19 cellular contexts compared by ENCODE assay signal in genomic region chr7:135333196-135333595, GRCh38.
DNase-seq lines count a peak whose midpoint lies in the region; ATAC-seq and TF ChIP-seq lines count a peak whose summit lies in the region.
"Had no signal": no experiment of that assay in that cellular context is flagged by ENCODE, and none has a peak within 500 bp of the region (broad histone marks: within the 10 kb centered on the region; RNA-seq: fewer than 3 reads in every experiment).

No MANE protein-coding gene starts in this region.

- H2BK12ac ChIP-seq in mesenchymal stem cell (ENCODE audit: low read length in 2 of 2), result no peak overlapping the region

- H3K36me3 ChIP-seq in mesenchymal stem cell (ENCODE audit: control insufficient read depth in 1 of 2, insufficient read depth in 2 of 2, low read depth in 1 of 2, low read length in 2 of 2), result no peaks in the 10 kb centered on the region
- H3K36me3 ChIP-seq: spleen had no signal

- H3K18ac ChIP-seq in mesenchymal stem cell (ENCODE audit: low read depth in 1 of 2, low read length in 2 of 2), result no peak overlapping the region

- no peak overlapping the region for H2AK5ac ChIP-seq in mesenchymal stem cell (ENCODE audit: low read length, severe bottlenecking)

- no peak for ATAC-seq in HG03159 (IDR thresholded peaks at IDR 0.05; ENCODE audit: unreplicated experiment)
- ATAC-seq: natural killer cell had no signal

- H2BK120ac ChIP-seq in mesenchymal stem cell (ENCODE audit: low read depth, low read length), result no peak overlapping the region

- H4K91ac ChIP-seq in mesenchymal stem cell (ENCODE audit: low read length), result no peak overlapping the region

- no peak overlapping the region for H3K23ac ChIP-seq in mesenchymal stem cell (ENCODE audit: low read length in 2 of 2)

- peak overlapping the region; percentile 45 for H3K27ac ChIP-seq in RWPE1
- H3K27ac ChIP-seq in mesenchymal stem cell (ENCODE audit: low read length, poor library complexity, severe bottlenecking), result no peak overlapping the region
- H3K27ac ChIP-seq: BLaER1 treated with 17β-estradiol and CSF1 and Interleukin-3, amounts not matched to agents 10 nM and 100 nM; psoas muscle; spleen had no signal

- no peak overlapping the region for H3K9ac ChIP-seq in mesenchymal stem cell (ENCODE audit: low read length)
- H3K9ac ChIP-seq: BLaER1 treated with 17β-estradiol and CSF1 and Interleukin-3, amounts not matched to agents 10 nM and 100 nM had no signal

- 93% methylated on average over 1 of the region's 1 CpG for WGBS in mesenchymal stem cell

- POLR2A ChIA-PET in RWPE1 (lab: Yijun Ruan, JAX; ENCODE audit: low non-redundant PET), result no interaction called here

- H3K4me3 ChIP-seq in fibroblast of the aortic adventitia (ENCODE audit: low read depth, low read length) (no peak overlapping the region), mesenchymal stem cell (ENCODE audit: insufficient read depth in 1 of 2, low read depth in 1 of 2, low read length in 2 of 2) (no peak overlapping the region)
- H3K4me3 ChIP-seq: BLaER1 treated with 17β-estradiol and CSF1 and Interleukin-3, amounts not matched to agents 10 nM and 100 nM; psoas muscle; spleen had no signal

- TF ChIP-seq CTCF in RWPE1 (conservative IDR thresholded peaks at IDR 0.05; ENCODE audit: low read depth), result no peak
- no peak for TF ChIP-seq CTCF in fibroblast of the aortic adventitia (IDR thresholded peaks at IDR 0.05; ENCODE audit: insufficient read depth, low read length)

- H4K8ac ChIP-seq in mesenchymal stem cell (ENCODE audit: low read length), result no peak overlapping the region

- H3K27me3 ChIP-seq in mesenchymal stem cell (ENCODE audit: control insufficient read depth in 1 of 2, insufficient read depth in 1 of 2, low read length in 2 of 2), result peaks cover 16 to 18% of the 10 kb centered on the region in 2 experiments
- H3K27me3 ChIP-seq: BLaER1 treated with 17β-estradiol and CSF1 and Interleukin-3, amounts not matched to agents 10 nM and 100 nM; spleen had no signal

- H2BK5ac ChIP-seq in mesenchymal stem cell (ENCODE audit: low read depth, low read length, poor library complexity, severe bottlenecking), result no peak overlapping the region

- H3K9me3 ChIP-seq in mesenchymal stem cell (ENCODE audit: control insufficient read depth, low read length), result no peaks in the 10 kb centered on the region
- H3K9me3 ChIP-seq: psoas muscle, spleen had no signal

- H3K4ac ChIP-seq in mesenchymal stem cell (ENCODE audit: low read depth in 1 of 2, low read length in 2 of 2), result no peak overlapping the region

- CTCF ChIA-PET in RWPE1 (lab: Yijun Ruan, JAX), result no interaction called here

- no peak overlapping the region for H2BK15ac ChIP-seq in mesenchymal stem cell (ENCODE audit: low read depth, poor library complexity, severe bottlenecking)

- H3K4me2 ChIP-seq in mesenchymal stem cell (ENCODE audit: low read length, poor library complexity, severe bottlenecking), result no peak overlapping the region
- H3K4me2 ChIP-seq: BLaER1 treated with 17β-estradiol and CSF1 and Interleukin-3, amounts not matched to agents 10 nM and 100 nM had no signal

- no peak overlapping the region for H2AFZ ChIP-seq in mesenchymal stem cell (ENCODE audit: low read depth, low read length)

- H3K79me1 ChIP-seq in mesenchymal stem cell (replicated peaks; ENCODE audit: low read length, poor library complexity, severe bottlenecking), result no peaks in the 10 kb centered on the region

- H3K4me1 ChIP-seq in mesenchymal stem cell (ENCODE audit: control insufficient read depth, insufficient read depth, low read depth, low read length), result peaks cover 2% of the 10 kb centered on the region
- H3K4me1 ChIP-seq: psoas muscle, spleen had no signal

- peak; percentile 24 for DNase-seq in DMS79 treated with DMSO at 0.1 percent for 48 hours (lab: John Stamatoyannopoulos, UW)
- no peak for DNase-seq in DMS79 (lab: John Stamatoyannopoulos, UW)
- peak; percentile 24 for DNase-seq in ELF-1 (ENCODE audit: low read depth, low spot score)
- peak; percentile 60 for DNase-seq in RWPE1 (ENCODE audit: low spot score)
- peak; percentile 35 for DNase-seq in fibroblast of the aortic adventitia (ENCODE audit: low read depth)
- no peak for DNase-seq in stimulated activated naive CD4-positive, alpha-beta T cell (lab: John Stamatoyannopoulos, UW)
- no peak for DNase-seq in mesenchymal stem cell
- DNase-seq: 8988T; DMS 273 treated with DMSO at 0.1 percent for 48 hours; foreskin fibroblast; natural killer cell; NCI-H1048; NCI-H2171; psoas muscle; SHP77; spleen; stimulated activated naive CD4-positive, alpha-beta T cell treated with Interleukin-2 at 50 U/mL for 16 hours had no signal

- H3K14ac ChIP-seq in mesenchymal stem cell (ENCODE audit: low read length in 2 of 2), result no peak overlapping the region

Comparison
In these comparisons a context has a peak if more than half of its experiments do, and no peak if none do; other contexts are left out.
1. DNase-seq: peak in DMS79 treated with DMSO at 0.1 percent for 48 hours (single experiment), ELF-1 (single experiment), RWPE1 (single experiment) and fibroblast of the aortic adventitia (single experiment); none in DMS79 (single experiment), stimulated activated naive CD4-positive, alpha-beta T cell (0 of 6) and mesenchymal stem cell (single experiment).